Comparison of ENCODE assay signal across 17 cellular contexts in the genomic region with DNA sequence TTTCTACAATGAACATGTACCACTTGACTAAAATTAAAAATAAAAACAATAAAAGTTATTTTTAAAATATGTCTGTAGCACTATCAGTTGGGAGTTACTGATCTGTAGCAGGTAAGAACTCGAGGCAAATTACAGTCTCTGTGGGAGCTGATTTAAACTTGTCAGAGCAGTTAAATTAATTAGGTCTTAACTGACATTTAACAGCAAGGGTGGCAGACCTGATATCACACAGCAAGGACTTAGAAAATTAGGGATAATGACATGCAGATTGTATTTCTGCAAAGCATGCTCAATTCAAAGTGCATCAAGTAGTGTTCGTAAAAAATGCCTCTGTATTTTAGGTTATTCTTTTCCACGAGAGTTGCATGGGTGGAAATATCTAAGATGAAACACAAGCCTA.
A peak's percentile ranks its signal among the peaks of the same experiment; 100 is the strongest.
DNase-seq lines count a peak whose midpoint lies in the region; ATAC-seq and TF ChIP-seq lines count a peak whose summit lies in the region.
"Had no signal": no experiment of that assay in that cellular context is flagged by ENCODE, and none has a peak within 500 bp of the region (broad histone marks: within the 10 kb centered on the region; RNA-seq: fewer than 3 reads in every experiment).

No MANE protein-coding gene starts in this region.

- ATAC-seq in SK-N-SH treated with all-trans-retinoic acid at 6 μM for 48 hours, result no peak
- ATAC-seq: A549 had no signal

- no peak for TF ChIP-seq RAD21 in SK-N-SH (IDR thresholded peaks at IDR 0.05; ENCODE audit: low read length)

- peaks cover 14% of the 10 kb centered on the region for H3K27me3 Mint-ChIP-seq in nephron progenitor cell (ENCODE audit: low read depth, poor library complexity)
- H3K27me3 Mint-ChIP-seq: CD4-positive, CD25-positive, alpha-beta regulatory T cell; IgD-negative memory B cell had no signal

- no peak overlapping the region for H3K4me3 ChIP-seq in SK-N-SH (ENCODE audit: low read depth in 2 of 2, low read length in 1 of 2)
- H3K4me3 ChIP-seq in hepatocyte, result no peak overlapping the region
- no peak overlapping the region for H3K4me3 ChIP-seq in suprapubic skin
- H3K4me3 ChIP-seq: A549 had no signal

- no peak for TF ChIP-seq CTCF in SK-N-SH (IDR thresholded peaks at IDR 0.05)
- TF ChIP-seq CTCF in hepatocyte (IDR thresholded peaks at IDR 0.05; ENCODE audit: poor library complexity), result no peak
- no peak for TF ChIP-seq CTCF in nephron progenitor cell (IDR thresholded peaks at IDR 0.05)
- TF ChIP-seq CTCF in suprapubic skin (IDR thresholded peaks at IDR 0.05), result no peak

- H3K4me1 ChIP-seq in SK-N-SH (ENCODE audit: control insufficient read depth in 1 of 2, insufficient read depth in 2 of 2, low read depth in 1 of 2, low read length in 1 of 2) (peaks cover 0 to 45% of the 10 kb centered on the region in 2 experiments; a peak in 2 of 4 replicates), hepatocyte (ENCODE audit: insufficient read depth) (peaks cover 8% of the 10 kb centered on the region), suprapubic skin (no peaks in the 10 kb centered on the region)
- H3K4me1 ChIP-seq: A549, BE2C had no signal

- no peak overlapping the region for H3K9ac ChIP-seq in SK-N-SH

- TF ChIP-seq POLR2A in suprapubic skin (IDR thresholded peaks at IDR 0.05), result no peak

- H3K79me2 ChIP-seq in SK-N-SH (ENCODE audit: insufficient read depth) (no peaks in the 10 kb centered on the region), hepatocyte (no peaks in the 10 kb centered on the region)

- H4K20me1 ChIP-seq in SK-N-SH (ENCODE audit: insufficient read depth) (no peaks in the 10 kb centered on the region), hepatocyte (ENCODE audit: insufficient read depth, poor library complexity, severe bottlenecking) (no peaks in the 10 kb centered on the region)

- POLR2A ChIA-PET in SK-N-SH (lab: Yijun Ruan, JAX), result interaction anchor here (0.6 to 1.1 kb wide), 2 partner anchors 10 to 791 kb away, joined by 3 read pairs; no protein-coding TSS in a partner anchor

- no peaks in the 10 kb centered on the region for H3K27me3 ChIP-seq in SK-N-SH (ENCODE audit: insufficient read depth)
- no peaks in the 10 kb centered on the region for H3K27me3 ChIP-seq in hepatocyte
- H3K27me3 ChIP-seq in suprapubic skin, result no peaks in the 10 kb centered on the region
- H3K27me3 ChIP-seq: BE2C had no signal

- H3F3A ChIP-seq in SK-N-SH (replicated peaks; ENCODE audit: insufficient read depth), result no peaks in the 10 kb centered on the region

- H2AFZ ChIP-seq in SK-N-SH (ENCODE audit: low read depth) (no peak overlapping the region), hepatocyte (no peak overlapping the region)

- H3K4me1 Mint-ChIP-seq in nephron progenitor cell, result peaks cover 29% of the 10 kb centered on the region
- H3K4me1 Mint-ChIP-seq: CD4-positive, CD25-positive, alpha-beta regulatory T cell had no signal

- H3K4me3 Mint-ChIP-seq in nephron progenitor cell, result no peak overlapping the region
- H3K4me3 Mint-ChIP-seq: CD4-positive, CD25-positive, alpha-beta regulatory T cell; HFFc6; IgD-negative memory B cell had no signal

- H3K4me2 ChIP-seq in SK-N-SH (no peak overlapping the region), hepatocyte (no peak overlapping the region)
- H3K4me2 ChIP-seq: A549 had no signal

- H3K27ac Mint-ChIP-seq in nephron progenitor cell, result no peak overlapping the region
- H3K27ac Mint-ChIP-seq: CD4-positive, CD25-positive, alpha-beta regulatory T cell; HFFc6; IgD-negative memory B cell had no signal

- WGBS in SK-N-SH (ENCODE audit: low lambda C conversion rate), result 30% methylated on average over 3 of the region's 3 CpGs
- WGBS in hepatocyte (ENCODE audit: low lambda C conversion rate, missing lambda C conversion rate), result 63% methylated on average over 3 of the region's 3 CpGs
- WGBS in suprapubic skin, result 67% methylated on average over 3 of the region's 3 CpGs

- H3K36me3 Mint-ChIP-seq in nephron progenitor cell (ENCODE audit: low read depth), result no peaks in the 10 kb centered on the region
- H3K36me3 Mint-ChIP-seq: CD4-positive, CD25-positive, alpha-beta regulatory T cell; IgD-negative memory B cell had no signal

- H3K27ac ChIP-seq in SK-N-SH (ENCODE audit: low read depth in 2 of 2, low read length in 1 of 2) (peak overlapping the region in 1 of 2 experiments; percentile 99; a peak in 2 of 4 replicates), hepatocyte (peak overlapping the region; percentile 71), suprapubic skin (no peak overlapping the region)
- H3K27ac ChIP-seq: A549 had no signal

- H3K9me2 ChIP-seq in SK-N-SH (no peaks in the 10 kb centered on the region), hepatocyte (replicated peaks; ENCODE audit: insufficient read depth) (no peaks in the 10 kb centered on the region)

- CTCF ChIA-PET in SK-N-SH (lab: Yijun Ruan, JAX), result interaction anchor here (1.0 to 1.6 kb wide), 2 partner anchors 721 to 723 kb away, joined by 3 to 4 read pairs; no protein-coding TSS in a partner anchor

- DNase-seq in SK-N-SH, result no peak
- DNase-seq in NCI-H69 (lab: John Stamatoyannopoulos, UW), result peak; percentile 79
- DNase-seq in hepatocyte (ENCODE audit: low spot score), result no peak
- no peak for DNase-seq in nephron progenitor cell
- DNase-seq in suprapubic skin (ENCODE audit: low spot score in 2 of 2), result no peak
- no peak for DNase-seq in T1000 (lab: John Stamatoyannopoulos, UW)
- DNase-seq: BE2C; Calu3; CD4-positive, CD25-positive, alpha-beta regulatory T cell; DMS153; DMS79 treated with DMSO at 0.1 percent for 48 hours; GDM1; HCEC 1CT; HFFc6 had no signal

- no peaks in the 10 kb centered on the region for H3K9me3 Mint-ChIP-seq in nephron progenitor cell
- H3K9me3 Mint-ChIP-seq: HFFc6, IgD-negative memory B cell had no signal

- H3K9me3 ChIP-seq in SK-N-SH (no peaks in the 10 kb centered on the region), hepatocyte (ENCODE audit: low read depth) (no peaks in the 10 kb centered on the region), suprapubic skin (no peaks in the 10 kb centered on the region)
- H3K9me3 ChIP-seq: A549, BE2C had no signal

- H3K36me3 ChIP-seq in SK-N-SH (replicated peaks in 1 of 2; ENCODE audit: control insufficient read depth in 1 of 2, insufficient read depth in 2 of 2, low read length in 1 of 2) (no peaks in the 10 kb centered on the region), hepatocyte (replicated peaks; ENCODE audit: insufficient read depth, low read depth) (no peaks in the 10 kb centered on the region), suprapubic skin (no peaks in the 10 kb centered on the region)
- H3K36me3 ChIP-seq: BE2C had no signal

- TF ChIP-seq EP300 in SK-N-SH (IDR thresholded peaks at IDR 0.05; ENCODE audit: borderline replicate concordance in 1 of 2, low read depth in 1 of 2, low read length in 1 of 2), result peak in 1 of 2 experiments; percentile 88; a peak in 1 of 4 replicates
- TF ChIP-seq EP300 in suprapubic skin (IDR thresholded peaks at IDR 0.05), result no peak

TF ChIP-seq in SK-N-SH, 30 proteins besides CTCF, POLR2A, EP300 and RAD21:
- TF ChIP-seq CHD2 (IDR thresholded peaks at IDR 0.05; ENCODE audit: low read length, partially characterized antibody) (peak; percentile 58), GATA2 (CRISPR knock-in tag; IDR thresholded peaks at IDR 0.05) (peak; percentile 85), YY1 (IDR thresholded peaks at IDR 0.05; ENCODE audit: low read depth) (no peak)

TF ChIP-seq in SK-N-SH treated with all-trans-retinoic acid at 6 μM for 48 hours, 23 proteins besides CTCF, POLR2A, EP300 and RAD21 (continues in another document):
- TF ChIP-seq, protein P1, sequence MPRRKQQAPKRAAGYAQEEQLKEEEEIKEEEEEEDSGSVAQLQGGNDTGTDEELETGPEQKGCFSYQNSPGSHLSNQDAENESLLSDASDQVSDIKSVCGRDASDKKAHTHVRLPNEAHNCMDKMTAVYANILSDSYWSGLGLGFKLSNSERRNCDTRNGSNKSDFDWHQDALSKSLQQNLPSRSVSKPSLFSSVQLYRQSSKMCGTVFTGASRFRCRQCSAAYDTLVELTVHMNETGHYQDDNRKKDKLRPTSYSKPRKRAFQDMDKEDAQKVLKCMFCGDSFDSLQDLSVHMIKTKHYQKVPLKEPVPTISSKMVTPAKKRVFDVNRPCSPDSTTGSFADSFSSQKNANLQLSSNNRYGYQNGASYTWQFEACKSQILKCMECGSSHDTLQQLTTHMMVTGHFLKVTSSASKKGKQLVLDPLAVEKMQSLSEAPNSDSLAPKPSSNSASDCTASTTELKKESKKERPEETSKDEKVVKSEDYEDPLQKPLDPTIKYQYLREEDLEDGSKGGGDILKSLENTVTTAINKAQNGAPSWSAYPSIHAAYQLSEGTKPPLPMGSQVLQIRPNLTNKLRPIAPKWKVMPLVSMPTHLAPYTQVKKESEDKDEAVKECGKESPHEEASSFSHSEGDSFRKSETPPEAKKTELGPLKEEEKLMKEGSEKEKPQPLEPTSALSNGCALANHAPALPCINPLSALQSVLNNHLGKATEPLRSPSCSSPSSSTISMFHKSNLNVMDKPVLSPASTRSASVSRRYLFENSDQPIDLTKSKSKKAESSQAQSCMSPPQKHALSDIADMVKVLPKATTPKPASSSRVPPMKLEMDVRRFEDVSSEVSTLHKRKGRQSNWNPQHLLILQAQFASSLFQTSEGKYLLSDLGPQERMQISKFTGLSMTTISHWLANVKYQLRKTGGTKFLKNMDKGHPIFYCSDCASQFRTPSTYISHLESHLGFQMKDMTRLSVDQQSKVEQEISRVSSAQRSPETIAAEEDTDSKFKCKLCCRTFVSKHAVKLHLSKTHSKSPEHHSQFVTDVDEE (CRISPR knock-in tag; IDR thresholded peaks at IDR 0.05), result no peak
- TF ChIP-seq, protein P2, sequence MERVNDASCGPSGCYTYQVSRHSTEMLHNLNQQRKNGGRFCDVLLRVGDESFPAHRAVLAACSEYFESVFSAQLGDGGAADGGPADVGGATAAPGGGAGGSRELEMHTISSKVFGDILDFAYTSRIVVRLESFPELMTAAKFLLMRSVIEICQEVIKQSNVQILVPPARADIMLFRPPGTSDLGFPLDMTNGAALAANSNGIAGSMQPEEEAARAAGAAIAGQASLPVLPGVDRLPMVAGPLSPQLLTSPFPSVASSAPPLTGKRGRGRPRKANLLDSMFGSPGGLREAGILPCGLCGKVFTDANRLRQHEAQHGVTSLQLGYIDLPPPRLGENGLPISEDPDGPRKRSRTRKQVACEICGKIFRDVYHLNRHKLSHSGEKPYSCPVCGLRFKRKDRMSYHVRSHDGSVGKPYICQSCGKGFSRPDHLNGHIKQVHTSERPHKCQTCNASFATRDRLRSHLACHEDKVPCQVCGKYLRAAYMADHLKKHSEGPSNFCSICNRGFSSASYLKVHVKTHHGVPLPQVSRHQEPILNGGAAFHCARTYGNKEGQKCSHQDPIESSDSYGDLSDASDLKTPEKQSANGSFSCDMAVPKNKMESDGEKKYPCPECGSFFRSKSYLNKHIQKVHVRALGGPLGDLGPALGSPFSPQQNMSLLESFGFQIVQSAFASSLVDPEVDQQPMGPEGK (CRISPR knock-in tag; IDR thresholded peaks at IDR 0.05; ENCODE audit: borderline replicate concordance), result no peak
- TF ChIP-seq ESRRG (CRISPR knock-in tag; IDR thresholded peaks at IDR 0.05), result no peak
- TF ChIP-seq ARNTL (CRISPR knock-in tag; IDR thresholded peaks at IDR 0.05; ENCODE audit: borderline replicate concordance, low read depth), result no peak
